In the genomic region with DNA sequence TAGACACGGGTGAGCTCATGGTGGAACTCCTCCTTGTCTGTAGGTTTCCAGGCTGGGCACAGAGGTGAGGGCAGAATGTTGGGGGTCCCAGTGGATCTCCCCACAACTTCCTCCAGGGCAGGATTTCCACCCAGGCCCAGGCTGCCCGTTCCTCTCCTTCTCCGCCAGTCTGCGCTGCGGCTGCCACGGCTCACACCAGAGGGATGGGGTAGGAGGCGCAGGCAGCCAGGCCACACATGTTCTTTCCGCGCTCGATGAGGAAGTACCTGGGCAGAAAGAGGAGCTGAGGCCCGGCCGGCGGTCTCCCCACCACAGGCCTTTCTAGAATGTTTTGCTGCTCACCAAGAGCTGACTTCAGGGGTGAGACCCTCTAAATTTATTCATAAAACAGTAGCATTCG, we compare ENCODE assay signal across 1 cellular context.
TF ChIP-seq lines count a peak whose summit lies in the region.

No MANE protein-coding gene starts in this region.

TF ChIP-seq in GM12878, 131 proteins besides CTCF, POLR2A, EP300 and RAD21:
- no peak for TF ChIP-seq NR2C1 (IDR thresholded peaks at IDR 0.05)
- no peak for TF ChIP-seq USF2 (IDR thresholded peaks at IDR 0.05; ENCODE audit: borderline replicate concordance, low read depth, low read length)
- TF ChIP-seq FOS (IDR thresholded peaks at IDR 0.05; ENCODE audit: borderline replicate concordance, extremely low read depth, insufficient read length) = no peak
- no peak for TF ChIP-seq ZNF384 (IDR thresholded peaks at IDR 0.05; ENCODE audit: borderline replicate concordance, low read depth, low read length)
- peak; percentile 10 for TF ChIP-seq BCL3 (IDR thresholded peaks at IDR 0.05; ENCODE audit: borderline replicate concordance, insufficient read depth, low read depth, low read length, poor library complexity, severe bottlenecking)
- TF ChIP-seq CHD1 (IDR thresholded peaks at IDR 0.05; ENCODE audit: low read depth, low read length) = no peak
- TF ChIP-seq POLR2AphosphoS5 (IDR thresholded peaks at IDR 0.05; ENCODE audit: low read length) = 0 out of 2 replicates have a peak, but pooled peaks have one; percentile 16
- no peak for TF ChIP-seq RB1 (IDR thresholded peaks at IDR 0.05; ENCODE audit: borderline replicate concordance)
- no peak for TF ChIP-seq CHD2 (IDR thresholded peaks at IDR 0.05; ENCODE audit: borderline replicate concordance, low read depth, low read length)
- no peak for TF ChIP-seq SUPT20H (IDR thresholded peaks at IDR 0.05; ENCODE audit: borderline replicate concordance, control insufficient read depth, low read depth, low read length)
- no peak for TF ChIP-seq TCF3 (IDR thresholded peaks at IDR 0.05; ENCODE audit: borderline replicate concordance, insufficient read depth, low read depth, low read length)
- TF ChIP-seq MTA3 (IDR thresholded peaks at IDR 0.05; ENCODE audit: borderline replicate concordance, low read length) = no peak
